2 cellular contexts compared by ENCODE assay signal in the genomic region with DNA sequence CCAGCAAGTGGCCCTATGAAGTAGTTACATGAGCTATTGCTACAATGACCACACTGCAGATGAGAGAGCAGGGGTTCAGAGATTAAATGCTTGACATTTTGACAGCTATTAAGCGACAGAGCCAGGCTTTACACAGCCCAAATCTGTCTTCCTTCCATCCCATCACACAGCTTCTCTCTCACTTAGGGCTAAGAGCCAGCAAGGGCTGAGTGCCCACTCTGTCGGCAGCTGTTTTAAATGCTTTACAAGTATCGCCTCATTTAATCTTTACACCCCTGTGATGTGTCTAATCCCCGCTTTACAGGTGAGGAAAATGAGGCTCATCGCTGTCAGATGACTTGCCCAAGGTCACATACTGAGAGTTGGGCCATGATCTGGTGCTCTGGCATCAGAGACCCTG.
TF ChIP-seq lines count a peak whose summit lies in the region.

No MANE protein-coding gene starts in this region.

TF ChIP-seq in H1, 55 proteins besides CTCF, POLR2A, EP300 and RAD21:
- no peak for TF ChIP-seq ASH2L (IDR thresholded peaks at IDR 0.05; ENCODE audit: low read length)
- no peak for TF ChIP-seq MAFK (IDR thresholded peaks at IDR 0.05; ENCODE audit: low read depth, low read length)
- no peak for TF ChIP-seq CHD2 (IDR thresholded peaks at IDR 0.05; ENCODE audit: low read length)
- TF ChIP-seq SIN3A (conservative IDR thresholded peaks at IDR 0.05 in 1 of 2, IDR thresholded peaks at IDR 0.05 in 1 of 2; ENCODE audit: low read depth in 1 of 2, low read length in 2 of 2) = no peak
- no peak for TF ChIP-seq SUZ12 (IDR thresholded peaks at IDR 0.05; ENCODE audit: low read length)
- TF ChIP-seq TEAD4 (IDR thresholded peaks at IDR 0.05; ENCODE audit: low read depth, low read length) = no peak
- no peak for TF ChIP-seq FOSL1 (IDR thresholded peaks at IDR 0.05; ENCODE audit: insufficient read depth, low read depth, low read length)
- no peak for TF ChIP-seq RNF2 (IDR thresholded peaks at IDR 0.05; ENCODE audit: borderline replicate concordance, low read depth, low read length, missing control alignments, poor library complexity, severe bottlenecking)
- no peak for TF ChIP-seq CREB1 (IDR thresholded peaks at IDR 0.05)
- no peak for TF ChIP-seq NRF1 (IDR thresholded peaks at IDR 0.05; ENCODE audit: low read depth, low read length)
- no peak for TF ChIP-seq RXRA (IDR thresholded peaks at IDR 0.05; ENCODE audit: insufficient read depth, low read depth, low read length)

TF ChIP-seq in SK-N-SH, 30 proteins besides CTCF, POLR2A, EP300 and RAD21:
- no peak for TF ChIP-seq POLR2AphosphoS5 (IDR thresholded peaks at IDR 0.05; ENCODE audit: low read depth, low read length)
- TF ChIP-seq YY1 (IDR thresholded peaks at IDR 0.05; ENCODE audit: low read depth) = no peak
- no peak for TF ChIP-seq NFIC (IDR thresholded peaks at IDR 0.05; ENCODE audit: borderline replicate concordance)
- no peak for TF ChIP-seq IRF3 (IDR thresholded peaks at IDR 0.05; ENCODE audit: low read depth, low read length)
- TF ChIP-seq MEF2A (IDR thresholded peaks at IDR 0.05; ENCODE audit: borderline replicate concordance, low read depth) = no peak
- no peak for TF ChIP-seq CHD2 (IDR thresholded peaks at IDR 0.05; ENCODE audit: low read length, partially characterized antibody)
- no peak for TF ChIP-seq NRF1 (IDR thresholded peaks at IDR 0.05; ENCODE audit: low read depth, low read length)
- TF ChIP-seq TEAD4 (IDR thresholded peaks at IDR 0.05; ENCODE audit: borderline replicate concordance, insufficient read depth) = no peak
- TF ChIP-seq JUND (IDR thresholded peaks at IDR 0.05) = no peak
- no peak for TF ChIP-seq FOXJ3 (CRISPR knock-in tag; IDR thresholded peaks at IDR 0.05)
